In genomic region chr5:172175263-172175719, GRCh38 we compare ENCODE assay signal across 8 cellular contexts. TPM values are rescaled to one million over a fixed set of nuclear protein-coding genes. Genes with fewer than 3 reads are reported as not detected.
DNase-seq lines count a peak whose midpoint lies in the region; ATAC-seq and TF ChIP-seq lines count a peak whose summit lies in the region.

No MANE protein-coding gene starts in this region.

- TF ChIP-seq POLR2A in GM18951 (IDR thresholded peaks at IDR 0.05; ENCODE audit: extremely low read depth, insufficient read depth, insufficient read length) = peak; percentile 77

- peak overlapping the region; percentile 85 for H3K4me3 Mint-ChIP-seq in activated naive CD8-positive, alpha-beta T cell
- no peak overlapping the region for H3K4me3 Mint-ChIP-seq in osteocyte (ENCODE audit: unreplicated experiment)

- peaks cover 2% of the 10 kb centered on the region for H3K36me3 Mint-ChIP-seq in activated naive CD8-positive, alpha-beta T cell
- H3K36me3 Mint-ChIP-seq in osteocyte (ENCODE audit: unreplicated experiment) = no peaks in the 10 kb centered on the region

- H3K4me3 ChIP-seq in HAP-1 = no peak overlapping the region

- peaks cover 86% of the 10 kb centered on the region for H3K4me1 Mint-ChIP-seq in activated naive CD8-positive, alpha-beta T cell (ENCODE audit: low read depth)
- H3K4me1 Mint-ChIP-seq in osteocyte (ENCODE audit: unreplicated experiment) = peaks cover 64% of the 10 kb centered on the region

- no peak for TF ChIP-seq CTCF in osteocyte (IDR thresholded peaks at IDR 0.05)

- no peaks in the 10 kb centered on the region for H3K36me3 ChIP-seq in HAP-1 (replicated peaks)

- H3K9me3 Mint-ChIP-seq in activated naive CD8-positive, alpha-beta T cell (ENCODE audit: low read depth) = no peaks in the 10 kb centered on the region
- H3K9me3 Mint-ChIP-seq in osteocyte (ENCODE audit: unreplicated experiment) = no peaks in the 10 kb centered on the region

- H3K9me3 ChIP-seq in HAP-1 = no peaks in the 10 kb centered on the region

- in situ Hi-C loops in GM18951 (cut with MboI; ENCODE audit: low sequenced_read_pairs, unreplicated experiment) (no loop called here), HAP-1 (cut with MboI; ENCODE audit: low sequenced_read_pairs) (no loop called here)

- DNase-seq in T follicular helper cell (ENCODE audit: low read depth) (peak; percentile 86), osteocyte (ENCODE audit: extremely low spot score, unreplicated experiment) (no peak), ureter (ENCODE audit: low spot score) (peak; percentile 74), HAP-1 (ENCODE audit: low spot score in 2 of 2) (no peak), GM03348 (ENCODE audit: low spot score) (no peak)

- no peaks in the 10 kb centered on the region for H3K27me3 Mint-ChIP-seq in activated naive CD8-positive, alpha-beta T cell
- no peaks in the 10 kb centered on the region for H3K27me3 Mint-ChIP-seq in osteocyte (ENCODE audit: unreplicated experiment)

- H3K27ac Mint-ChIP-seq in activated naive CD8-positive, alpha-beta T cell = peak overlapping the region; percentile 98
- peak overlapping the region; percentile 79 for H3K27ac Mint-ChIP-seq in osteocyte (ENCODE audit: unreplicated experiment)

- no peaks in the 10 kb centered on the region for H3K27me3 ChIP-seq in HAP-1 (ENCODE audit: low read depth)

- peaks cover 9% of the 10 kb centered on the region for H3K4me1 ChIP-seq in HAP-1

- ATAC-seq in HG03066 (IDR thresholded peaks at IDR 0.05; ENCODE audit: low read depth, unreplicated experiment) = peak; percentile 67

RNA-seq across cellular contexts. Expression of gene STK10, which starts 12.7 kb away (rescaled TPM):
- total RNA-seq in osteocyte = 66.2 and 86.0 TPM in 2 replicates
- total RNA-seq in ureter = 41.9 TPM

RNA-seq across cellular contexts. Expression of gene EFCAB9, which starts 18.7 kb away (rescaled TPM):
- not detected in 2 replicates for total RNA-seq in osteocyte
- not detected for total RNA-seq in ureter

Comparison
In these comparisons a context has a peak if more than half of its experiments do, and no peak if none do; other contexts are left out.
1. DNase-seq: peak in T follicular helper cell (single experiment) and ureter (single experiment); none in osteocyte (single experiment), HAP-1 (0 of 2) and GM03348 (single experiment).